8 cellular contexts compared by ENCODE assay signal in the genomic region with DNA sequence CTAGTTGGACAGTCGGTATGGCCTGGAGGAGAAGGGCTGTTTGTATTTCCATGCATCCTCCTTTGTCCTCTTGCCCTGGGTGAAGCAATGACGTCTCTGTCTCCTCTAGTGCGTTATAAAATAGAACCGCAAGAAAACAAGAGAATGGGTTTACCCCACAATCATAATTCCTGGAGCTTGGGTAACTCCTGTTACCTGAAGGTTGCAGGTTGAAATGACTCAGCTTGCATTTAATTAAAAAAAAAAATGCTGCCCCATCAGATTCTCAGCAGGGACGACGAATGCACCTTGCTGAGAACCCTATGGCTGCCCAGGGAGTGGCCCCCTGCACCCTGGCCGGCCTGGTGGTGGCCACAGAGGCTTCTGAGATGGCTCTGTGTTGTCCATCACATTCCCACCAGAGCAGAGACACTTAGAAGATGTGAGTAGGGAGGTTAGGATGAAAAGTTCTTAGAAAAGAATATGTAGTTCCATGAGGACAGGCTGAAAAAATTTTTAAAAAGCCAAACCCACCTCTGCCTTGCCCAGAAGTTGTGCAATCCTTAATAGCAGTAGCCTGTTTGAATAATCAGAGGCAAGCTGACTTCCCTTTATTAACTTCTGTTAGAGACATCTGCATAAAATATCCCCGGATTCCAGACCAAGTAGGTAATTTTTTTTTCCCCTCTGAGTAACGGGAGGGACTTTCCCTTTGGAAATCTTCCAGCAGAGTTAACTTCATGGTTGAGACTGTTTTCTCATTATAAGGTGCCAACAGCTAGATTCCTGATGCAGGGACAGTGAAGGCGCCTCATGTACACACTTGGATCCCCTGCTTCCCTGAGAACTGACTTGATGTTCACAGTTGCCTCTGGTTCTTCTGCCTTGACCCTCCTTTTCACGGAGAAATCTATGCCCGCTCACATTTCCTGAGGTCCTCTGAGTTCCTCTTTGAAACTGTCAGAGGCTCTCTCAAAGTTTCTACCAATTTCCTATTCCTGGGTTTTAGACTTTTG.
DNase-seq lines count a peak whose midpoint lies in the region; ATAC-seq, FAIRE-seq and TF ChIP-seq lines count a peak whose summit lies in the region.

No MANE protein-coding gene starts in this region.

- H3K27ac ChIP-seq in DND-41 (ENCODE audit: low read length), result 0 out of 2 replicates have a peak overlapping the region, but pooled peaks have one; percentile 11
- peak overlapping the region; percentile 61 for H3K27ac ChIP-seq in cingulate gyrus (ENCODE audit: low read depth, low read length)

- H3K9me3 Mint-ChIP-seq in memory B cell, result no peaks in the 10 kb centered on the region

- no peaks in the 10 kb centered on the region for H3K79me2 ChIP-seq in DND-41 (ENCODE audit: insufficient read depth, low read length)

- DNase-seq in DND-41 (no peak), NOMO-1 treated with dmso at 0.1 percent for 144 hours (lab: John Stamatoyannopoulos, UW; ENCODE audit: unreplicated experiment) (peak; percentile 77), memory B cell (ENCODE audit: low spot score in 2 of 2) (no peak), urothelium cell line (ENCODE audit: low spot score) (peak; percentile 54), NCI-H1694 (lab: John Stamatoyannopoulos, UW) (no peak), frontal cortex (ENCODE audit: low spot score in 2 of 2) (no peak)

- peak overlapping the region; percentile 87 for H3K27ac Mint-ChIP-seq in memory B cell

- no peaks in the 10 kb centered on the region for H4K20me1 ChIP-seq in DND-41 (ENCODE audit: insufficient read depth, low read length)

- no peak overlapping the region for H2AFZ ChIP-seq in DND-41 (ENCODE audit: low read depth, low read length)

- peaks cover 14% of the 10 kb centered on the region for H3K4me1 Mint-ChIP-seq in memory B cell

- peaks cover 32% of the 10 kb centered on the region for H3K36me3 Mint-ChIP-seq in memory B cell

- H3K36me3 ChIP-seq in DND-41 (ENCODE audit: insufficient read depth, low read length), result no peaks in the 10 kb centered on the region

- no peaks in the 10 kb centered on the region for H3K27me3 ChIP-seq in DND-41 (ENCODE audit: insufficient read depth, low read length, poor library complexity)

- ATAC-seq in DND-41 (ENCODE audit: insufficient read depth, low read depth) (no peak), memory B cell (ENCODE audit: low read depth) (no peak), GM18861 (IDR thresholded peaks at IDR 0.05; ENCODE audit: unreplicated experiment) (no peak)

- H3K27me3 Mint-ChIP-seq in memory B cell, result no peaks in the 10 kb centered on the region

- no peak overlapping the region for H3K4me3 Mint-ChIP-seq in memory B cell

- no peak overlapping the region for H3K9ac ChIP-seq in DND-41 (ENCODE audit: low read depth, low read length)

- FAIRE-seq in urothelium cell line (lab: Jason Lieb, UNC), result no peak
- FAIRE-seq in frontal cortex (lab: Jason Lieb, UNC), result no peak

- no peak for TF ChIP-seq CTCF in DND-41 (IDR thresholded peaks at IDR 0.05; ENCODE audit: borderline replicate concordance, extremely low read depth, low read length, poor library complexity, severe bottlenecking)

- H3K9me3 ChIP-seq in DND-41 (ENCODE audit: insufficient read depth, low read length, severe bottlenecking), result no peaks in the 10 kb centered on the region

- no peaks in the 10 kb centered on the region for H3K4me1 ChIP-seq in DND-41 (ENCODE audit: insufficient read depth, low read length)

- H3K4me2 ChIP-seq in DND-41 (ENCODE audit: insufficient read depth, low read length), result no peak overlapping the region

- H3K4me3 ChIP-seq in DND-41 (ENCODE audit: low read depth in 1 of 2, low read length in 2 of 2), result no peak overlapping the region

Comparison
In these comparisons a context has a peak if more than half of its experiments do, and no peak if none do; other contexts are left out.
1. DNase-seq: peak in NOMO-1 treated with dmso at 0.1 percent for 144 hours (single experiment) and urothelium cell line (single experiment); none in DND-41 (single experiment), memory B cell (0 of 2), NCI-H1694 (single experiment) and frontal cortex (0 of 2).